In genomic region chr19:49939721-49940481, GRCh38 we compare ENCODE assay signal across 16 cellular contexts. TPM values are rescaled to one million over a fixed set of nuclear protein-coding genes. Genes with fewer than 3 reads are reported as not detected.
DNase-seq lines count a peak whose midpoint lies in the region; ATAC-seq, FAIRE-seq and TF ChIP-seq lines count a peak whose summit lies in the region.
"Had no signal": no experiment of that assay in that cellular context is flagged by ENCODE, and none has a peak within 500 bp of the region (broad histone marks: within the 10 kb centered on the region; RNA-seq: fewer than 3 reads in every experiment).

No MANE protein-coding gene starts in this region.

- H3K36me3 ChIP-seq in GM12878 (ENCODE audit: control insufficient read depth in 2 of 2, insufficient read depth in 2 of 2, low read length in 1 of 2) (no peaks in the 10 kb centered on the region), neural progenitor cell (no peaks in the 10 kb centered on the region)
- H3K36me3 ChIP-seq: ovary had no signal

- H3K4me1 ChIP-seq in GM12878 (ENCODE audit: control insufficient read depth, insufficient read depth, low read length) (peaks cover 3% of the 10 kb centered on the region; the same call in 1 of the 2 replicates), neural progenitor cell (peaks cover 3% of the 10 kb centered on the region)

- TF ChIP-seq POLR2A in GM12878 (IDR thresholded peaks at IDR 0.05; ENCODE audit: low read depth, low read length), result no peak

- in situ Hi-C loops in GM12878 (cut with MboI), result loop anchor here (5.0 to 10.0 kb wide), 2 partner anchors 42 to 195 kb away; no protein-coding TSS in a partner anchor

- BruUV-seq in GM12878 (replicated peaks; lab: Mats Ljungman, UMichigan), result no TSS peak

- H2AFZ ChIP-seq in GM12878 (ENCODE audit: control insufficient read depth, low read depth, low read length), result no peak overlapping the region
- H2AFZ ChIP-seq in neural progenitor cell (replicated peaks), result no peak overlapping the region

- H3K9me3 Mint-ChIP-seq in HFFc6 (no peaks in the 10 kb centered on the region), neural progenitor cell (no peaks in the 10 kb centered on the region)
- no peaks in the 10 kb centered on the region for H3K9me3 Mint-ChIP-seq in CD4-positive, alpha-beta T cell
- H3K9me3 Mint-ChIP-seq: dendritic cell treated with granulocyte-macrophage colony-stimulating factor and Interleukin-4, amounts not matched to agents 40 ng/mL and 50 ng/mL, for 4 days had no signal

- no peak for TF ChIP-seq RAD21 in GM12878 (IDR thresholded peaks at IDR 0.05; ENCODE audit: insufficient read depth, low read depth, low read length)

- H3K27me3 ChIP-seq in GM12878 (replicated peaks in 1 of 2; ENCODE audit: control insufficient read depth in 2 of 2, insufficient read depth in 2 of 2, low read length in 1 of 2), result no peaks in the 10 kb centered on the region
- peaks cover 18% of the 10 kb centered on the region for H3K27me3 ChIP-seq in neural progenitor cell
- H3K27me3 ChIP-seq in CD4-positive, alpha-beta T cell (ENCODE audit: control insufficient read depth, insufficient read depth, low read length), result peaks cover 4% of the 10 kb centered on the region
- H3K27me3 ChIP-seq: ovary had no signal

- TF ChIP-seq CTCF in HFFc6 (IDR thresholded peaks at IDR 0.05), result peak; percentile 42
- TF ChIP-seq CTCF in GM12878 (IDR thresholded peaks at IDR 0.05 in 2 of 3, conservative IDR thresholded peaks at IDR 0.05 in 1 of 3; ENCODE audit: control insufficient read depth in 2 of 3, extremely low read depth in 1 of 3, insufficient read depth in 1 of 3, low read depth in 3 of 3, low read length in 3 of 3), result peak in 2 of 3 experiments; percentile 5 to 21; a peak in 1 of 6 replicates
- peak; percentile 10 for TF ChIP-seq CTCF in neural progenitor cell (IDR thresholded peaks at IDR 0.05)
- no peak for TF ChIP-seq CTCF in CD4-positive, alpha-beta T cell (IDR thresholded peaks at IDR 0.05)

- no peaks in the 10 kb centered on the region for H3K36me3 Mint-ChIP-seq in HFFc6 (ENCODE audit: low read depth)
- no peaks in the 10 kb centered on the region for H3K36me3 Mint-ChIP-seq in neural progenitor cell
- H3K36me3 Mint-ChIP-seq in CD4-positive, alpha-beta T cell (ENCODE audit: low read depth), result no peaks in the 10 kb centered on the region

- RAD21 ChIA-PET in GM12878 (lab: Charles Lee; ENCODE audit: unreplicated experiment), result interaction anchor here (1.0 kb wide), 1 partner anchor 14 kb away, joined by 3 read pairs; no protein-coding TSS in a partner anchor

- H3K79me2 ChIP-seq in GM12878 (ENCODE audit: control insufficient read depth, insufficient read depth, low read length), result no peaks in the 10 kb centered on the region
- H3K79me2 ChIP-seq in neural progenitor cell (ENCODE audit: low read depth), result no peaks in the 10 kb centered on the region

- no peaks in the 10 kb centered on the region; the same call in 1 of the 2 replicates for H3K4me1 Mint-ChIP-seq in HFFc6 (ENCODE audit: low read depth)
- H3K4me1 Mint-ChIP-seq in neural progenitor cell, result peaks cover 20% of the 10 kb centered on the region
- peaks cover 8% of the 10 kb centered on the region for H3K4me1 Mint-ChIP-seq in CD4-positive, alpha-beta T cell (ENCODE audit: low read depth)

- SMC1A ChIA-PET in GM12878 (lab: Charles Lee; ENCODE audit: uncharacterized antibody, unreplicated experiment), result interaction anchor here (1.2 to 2.2 kb wide), 2 partner anchors 18 to 43 kb away, joined by 5 to 6 read pairs; no protein-coding TSS in a partner anchor

- no peak overlapping the region for H3K4me2 ChIP-seq in GM12878 (ENCODE audit: control insufficient read depth, insufficient read depth)
- H3K4me2 ChIP-seq in neural progenitor cell, result no peak overlapping the region

- H3K9ac ChIP-seq in GM12878 (ENCODE audit: control insufficient read depth, insufficient read depth, low read length) (no peak overlapping the region), neural progenitor cell (no peak overlapping the region)

- H3K27ac Mint-ChIP-seq in HFFc6, result no peak overlapping the region
- H3K27ac Mint-ChIP-seq in neural progenitor cell, result peak overlapping the region; percentile 6
- no peak overlapping the region for H3K27ac Mint-ChIP-seq in CD4-positive, alpha-beta T cell
- H3K27ac Mint-ChIP-seq: dendritic cell treated with granulocyte-macrophage colony-stimulating factor and Interleukin-4, amounts not matched to agents 40 ng/mL and 50 ng/mL, for 4 days had no signal

- no peak overlapping the region for H3K4me3 Mint-ChIP-seq in HFFc6
- no peak overlapping the region for H3K4me3 Mint-ChIP-seq in neural progenitor cell
- H3K4me3 Mint-ChIP-seq in CD4-positive, alpha-beta T cell, result no peak overlapping the region
- H3K4me3 Mint-ChIP-seq: dendritic cell treated with granulocyte-macrophage colony-stimulating factor and Interleukin-4, amounts not matched to agents 40 ng/mL and 50 ng/mL, for 4 days had no signal

- ATAC-seq in GM12878 (no peak), HG03460 (IDR thresholded peaks at IDR 0.05; ENCODE audit: unreplicated experiment) (no peak)
- ATAC-seq in CD4-positive, alpha-beta T cell (ENCODE audit: poor library complexity), result no peak
- ATAC-seq: Panc1 had no signal

- peaks cover 5% of the 10 kb centered on the region for H3F3A ChIP-seq in neural progenitor cell (ENCODE audit: low read depth)

- no peak overlapping the region for H3K4me3 ChIP-seq in GM12878
- H3K4me3 ChIP-seq in neural progenitor cell, result no peak overlapping the region
- H3K4me3 ChIP-seq: ovary had no signal

- TF ChIP-seq EP300 in GM12878 (IDR thresholded peaks at IDR 0.05; ENCODE audit: borderline replicate concordance in 1 of 2, control insufficient read depth in 1 of 2, low read depth in 2 of 2, low read length in 2 of 2), result no peak

- H3K9me3 ChIP-seq in GM12878 (replicated peaks; ENCODE audit: control insufficient read depth, insufficient read depth, low read length) (no peaks in the 10 kb centered on the region), neural progenitor cell (ENCODE audit: low read depth) (no peaks in the 10 kb centered on the region)
- H3K9me3 ChIP-seq in CD4-positive, alpha-beta T cell (ENCODE audit: control insufficient read depth, low read length), result no peaks in the 10 kb centered on the region
- H3K9me3 ChIP-seq: ovary had no signal

- H3K27ac ChIP-seq in GM12878 (ENCODE audit: control insufficient read depth, insufficient read depth) (no peak overlapping the region), neural progenitor cell (no peak overlapping the region)
- no peak overlapping the region for H3K27ac ChIP-seq in CD4-positive, alpha-beta T cell (ENCODE audit: low read depth, low read length)

- DNase-seq in NCI-H82 (lab: John Stamatoyannopoulos, UW) (peak; percentile 28), NCI-H82 treated with DMSO at 0.1 percent for 48 hours (lab: John Stamatoyannopoulos, UW; ENCODE audit: unreplicated experiment) (no peak), HFFc6 (no peak), GM12878 (ENCODE audit: low read depth, low spot score) (no peak), neural progenitor cell (ENCODE audit: low spot score) (no peak), GOT3 (lab: John Stamatoyannopoulos, UW) (no peak)
- no peak for DNase-seq in CD4-positive, alpha-beta T cell
- DNase-seq: activated T-cell treated with anti-CD3 and anti-CD28 coated beads, Interleukin-2, amount 50 U/mL, for 1 hour; NCI-H1092; NCI-H2227 treated with DMSO at 0.1 percent for 48 hours; ovary had no signal

- CTCF ChIA-PET in GM12878 (lab: Yijun Ruan, JAX), result interaction anchor here (0.6 to 5.0 kb wide), 7 partner anchors 8 to 196 kb away, joined by 3 to 23 read pairs (median 4); no protein-coding TSS in a partner anchor
- CTCF ChIA-PET in CD4-positive, alpha-beta T cell (lab: Charles Lee), result interaction anchor here (0.7 kb wide), 1 partner anchor 74 kb away, joined by 3 read pairs; no protein-coding TSS in a partner anchor

- POLR2A ChIA-PET in GM12878 (lab: Charles Lee), result no interaction called here
- POLR2A ChIA-PET in CD4-positive, alpha-beta T cell (lab: Charles Lee), result no interaction called here

- no peak for FAIRE-seq in GM12878 (lab: Jason Lieb, UNC)
- FAIRE-seq: A204.1, astrocyte had no signal

- intact Hi-C loops in GM12878 (cut with micrococcal nuclease; ENCODE audit: unreplicated experiment), result no loop called here
- intact Hi-C loops in CD4-positive, alpha-beta T cell (cut with DNase I, micrococcal nuclease), result no loop called here

- peaks cover 5% of the 10 kb centered on the region for H3K27me3 Mint-ChIP-seq in HFFc6 (ENCODE audit: insufficient read depth)
- H3K27me3 Mint-ChIP-seq in neural progenitor cell (ENCODE audit: insufficient read depth, low read depth), result peaks cover 6% of the 10 kb centered on the region
- H3K27me3 Mint-ChIP-seq in CD4-positive, alpha-beta T cell, result no peaks in the 10 kb centered on the region

- H4K20me1 ChIP-seq in GM12878 (ENCODE audit: control insufficient read depth, insufficient read depth) (no peaks in the 10 kb centered on the region), neural progenitor cell (ENCODE audit: low read depth) (no peaks in the 10 kb centered on the region)

- 32% methylated on average over 7 of the region's 7 CpGs for WGBS in GM12878 (ENCODE audit: insufficient coverage, insufficient replicate concordance, low lambda C conversion rate, missing lambda C conversion rate)

RNA-seq across cellular contexts. Expression of gene NUP62, which starts 10.6 kb away (rescaled TPM):
- 10 to 100 TPM; 50.9 to 78.3 (median 68.3) TPM for total RNA-seq in HFFc6 (2021; fragmentation: NEBNext Ultra II Directional; extraction: Animal tissue kit (Norgen Biotek cat#: 25700))
- total RNA-seq in GM12878 (2013; cell fraction: nucleolus; rRNA removed), result 54.2 and 56.0 TPM in 2 replicates
- total RNA-seq in GM12878 (2014; rRNA removed) (90.7 and 95.6 TPM in 2 replicates), GM12878 (2014; rRNA removed; fragmentation: Illumina TruSeq; extraction: Trizol) (46.5 and 50.1 TPM in 2 replicates), GM12878 (2021) (102 and 108 TPM in 2 replicates), neural progenitor cell (ENCODE audit: low replicate concordance) (48.2 and 83.8 TPM in 2 replicates)
- polyA plus RNA-seq in GM12878 (2011; ENCODE audit: low read depth), result 25.0 TPM
- polyA plus RNA-seq in GM12878 (2011; rRNA removed) (13.7 and 35.5 TPM in 2 replicates), GM12878 (2014; fragmentation: Illumina TruSeq; extraction: Trizol) (40.8 and 67.7 TPM in 2 replicates), GM12878 (2014; fragmentation: Nextera tagmentation; extraction: Ambion mirVana) (10 to 100 TPM; 19.5 to 22.0 TPM), GM12878 (2014; rRNA removed) (66.1 and 77.7 TPM in 2 replicates), GM12878 (2016; fragmentation: Nextera tagmentation; extraction: Ambion mirVana) (100 to 1,000 TPM; 105 to 110 TPM)
- 39.4 and 41.4 TPM in 2 replicates for polyA plus RNA-seq in GM12878 (2011; cell fraction: cytosol; rRNA removed)
- polyA plus RNA-seq in GM12878 (2011; cell fraction: nucleus; rRNA removed), result 25.1 and 36.3 TPM in 2 replicates
- polyA plus RNA-seq in GM12878 (2012), result 50.6 and 56.6 TPM in 2 replicates
- polyA minus RNA-seq in GM12878 (2011; rRNA and poly(A)+ RNA removed), result 24.5 and 36.2 TPM in 2 replicates
- 23.4 and 24.3 TPM in 2 replicates for polyA minus RNA-seq in GM12878 (2011; cell fraction: cytosol; rRNA and poly(A)+ RNA removed)
- polyA minus RNA-seq in GM12878 (2011; cell fraction: nucleus; rRNA and poly(A)+ RNA removed), result 13.4 and 30.9 TPM in 2 replicates
- 10 to 100 TPM; 19.2 to 21.7 TPM for total RNA-seq in CD4-positive, alpha-beta T cell

RNA-seq across cellular contexts. Expression of gene ATF5, which starts 10.9 kb away (rescaled TPM):
- total RNA-seq in HFFc6 (2021; fragmentation: NEBNext Ultra II Directional; extraction: Animal tissue kit (Norgen Biotek cat#: 25700)), result 10 to 100 TPM; 38.2 to 44.4 (median 41.2) TPM
- 30.9 and 34.7 TPM in 2 replicates for total RNA-seq in GM12878 (2013; cell fraction: nucleolus; rRNA removed)
- 24.8 and 29.0 TPM in 2 replicates for total RNA-seq in GM12878 (2014; rRNA removed)
- 16.7 and 17.6 TPM in 2 replicates for total RNA-seq in GM12878 (2014; rRNA removed; fragmentation: Illumina TruSeq; extraction: Trizol)
- total RNA-seq in GM12878 (2021), result 82.1 and 83.1 TPM in 2 replicates
- 74.7 TPM for polyA plus RNA-seq in GM12878 (2011; ENCODE audit: low read depth)
- polyA plus RNA-seq in GM12878 (2011; rRNA removed), result 122 and 133 TPM in 2 replicates
- polyA plus RNA-seq in GM12878 (2011; cell fraction: cytosol; rRNA removed), result 117 and 157 TPM in 2 replicates
- 263 and 301 TPM in 2 replicates for polyA plus RNA-seq in GM12878 (2011; cell fraction: nucleus; rRNA removed)
- 136 and 179 TPM in 2 replicates for polyA plus RNA-seq in GM12878 (2012)
- polyA plus RNA-seq in GM12878 (2014; fragmentation: Illumina TruSeq; extraction: Trizol), result 38.1 and 41.1 TPM in 2 replicates
- polyA plus RNA-seq in GM12878 (2014; fragmentation: Nextera tagmentation; extraction: Ambion mirVana), result 10 to 100 TPM in 1 of 2 experiments, 1 to 10 TPM in 1; 9.1 to 10.1 TPM
- 55.2 and 63.1 TPM in 2 replicates for polyA plus RNA-seq in GM12878 (2014; rRNA removed)
- 10 to 100 TPM; 16.3 to 19.0 TPM for polyA plus RNA-seq in GM12878 (2016; fragmentation: Nextera tagmentation; extraction: Ambion mirVana)
- 24.1 and 57.3 TPM in 2 replicates for polyA minus RNA-seq in GM12878 (2011; rRNA and poly(A)+ RNA removed)
- polyA minus RNA-seq in GM12878 (2011; cell fraction: cytosol; rRNA and poly(A)+ RNA removed), result 65.8 and 83.5 TPM in 2 replicates
- polyA minus RNA-seq in GM12878 (2011; cell fraction: nucleus; rRNA and poly(A)+ RNA removed), result 15.8 and 26.1 TPM in 2 replicates
- total RNA-seq in neural progenitor cell (ENCODE audit: low replicate concordance), result 1.6 and 10.6 TPM in 2 replicates
- 10 to 100 TPM; 16.3 to 19.1 TPM for total RNA-seq in CD4-positive, alpha-beta T cell

RNA-seq across cellular contexts. Expression of gene SIGLEC11, which starts 21.1 kb away (rescaled TPM):
- not detected for total RNA-seq in HFFc6 (2021; fragmentation: NEBNext Ultra II Directional; extraction: Animal tissue kit (Norgen Biotek cat#: 25700))
- not detected in 2 replicates for total RNA-seq in GM12878 (2013; cell fraction: nucleolus; rRNA removed)
- total RNA-seq in GM12878 (2014; rRNA removed) (not detected in 2 replicates), GM12878 (2014; rRNA removed; fragmentation: Illumina TruSeq; extraction: Trizol) (not detected in 2 replicates), GM12878 (2021) (not detected in 2 replicates), neural progenitor cell (ENCODE audit: low replicate concordance) (not detected in 2 replicates)
- not detected for polyA plus RNA-seq in GM12878 (2011; ENCODE audit: low read depth)
- polyA plus RNA-seq in GM12878 (2011; rRNA removed) (not detected in 2 replicates), GM12878 (2014; fragmentation: Illumina TruSeq; extraction: Trizol) (not detected in 2 replicates), GM12878 (2014; fragmentation: Nextera tagmentation; extraction: Ambion mirVana) (not detected), GM12878 (2014; rRNA removed) (not detected in 2 replicates), GM12878 (2016; fragmentation: Nextera tagmentation; extraction: Ambion mirVana) (not detected)
- polyA plus RNA-seq in GM12878 (2011; cell fraction: cytosol; rRNA removed), result not detected in 2 replicates
- not detected in 2 replicates for polyA plus RNA-seq in GM12878 (2011; cell fraction: nucleus; rRNA removed)
- polyA plus RNA-seq in GM12878 (2012), result not detected in 2 replicates
- not detected in 2 replicates for polyA minus RNA-seq in GM12878 (2011; rRNA and poly(A)+ RNA removed)
- polyA minus RNA-seq in GM12878 (2011; cell fraction: cytosol; rRNA and poly(A)+ RNA removed), result not detected in 2 replicates
- not detected in 2 replicates for polyA minus RNA-seq in GM12878 (2011; cell fraction: nucleus; rRNA and poly(A)+ RNA removed)
- under 1 TPM in 1 of 2 experiments, not detected in 1; 0.08 TPM for total RNA-seq in CD4-positive, alpha-beta T cell
- total RNA-seq: astrocyte had no signal

RNA-seq across cellular contexts. Expression of gene IL4I1, which starts 43.2 kb away (rescaled TPM):
- under 1 TPM in 5 of 6 experiments, not detected in 1; 0.24 to 0.48 (median 0.41) TPM for total RNA-seq in HFFc6 (2021; fragmentation: NEBNext Ultra II Directional; extraction: Animal tissue kit (Norgen Biotek cat#: 25700))
- 73.8 and 88.4 TPM in 2 replicates for total RNA-seq in GM12878 (2013; cell fraction: nucleolus; rRNA removed)
- total RNA-seq in GM12878 (2014; rRNA removed) (39.1 and 51.0 TPM in 2 replicates), GM12878 (2014; rRNA removed; fragmentation: Illumina TruSeq; extraction: Trizol) (16.2 and 17.4 TPM in 2 replicates), GM12878 (2021) (80.0 and 82.6 TPM in 2 replicates), neural progenitor cell (ENCODE audit: low replicate concordance) (0.56 TPM in 1 of 2 replicates, not detected in the other)
- 16.2 TPM for polyA plus RNA-seq in GM12878 (2011; ENCODE audit: low read depth)
- polyA plus RNA-seq in GM12878 (2011; rRNA removed) (37.4 and 83.8 TPM in 2 replicates), GM12878 (2014; fragmentation: Illumina TruSeq; extraction: Trizol) (4.8 and 20.1 TPM in 2 replicates), GM12878 (2014; fragmentation: Nextera tagmentation; extraction: Ambion mirVana) (under 1 TPM; 0.62 to 1.00 TPM), GM12878 (2014; rRNA removed) (42.5 and 53.3 TPM in 2 replicates), GM12878 (2016; fragmentation: Nextera tagmentation; extraction: Ambion mirVana) (10 to 100 TPM; 43.0 to 45.5 TPM)
- polyA plus RNA-seq in GM12878 (2011; cell fraction: cytosol; rRNA removed), result 134 and 171 TPM in 2 replicates
- polyA plus RNA-seq in GM12878 (2011; cell fraction: nucleus; rRNA removed), result 271 and 308 TPM in 2 replicates
- 49.6 and 88.7 TPM in 2 replicates for polyA plus RNA-seq in GM12878 (2012)
- 56.8 and 118 TPM in 2 replicates for polyA minus RNA-seq in GM12878 (2011; rRNA and poly(A)+ RNA removed)
- 132 and 154 TPM in 2 replicates for polyA minus RNA-seq in GM12878 (2011; cell fraction: cytosol; rRNA and poly(A)+ RNA removed)
- 56.3 and 66.6 TPM in 2 replicates for polyA minus RNA-seq in GM12878 (2011; cell fraction: nucleus; rRNA and poly(A)+ RNA removed)
- 1 to 10 TPM; 4.7 to 5.4 TPM for total RNA-seq in CD4-positive, alpha-beta T cell
